17 cellular contexts compared by ENCODE assay signal in genomic region chr2:19176172-19176852, GRCh38.
DNase-seq lines count a peak whose midpoint lies in the region; ATAC-seq, FAIRE-seq and TF ChIP-seq lines count a peak whose summit lies in the region.
"Had no signal": no experiment of that assay in that cellular context is flagged by ENCODE, and none has a peak within 500 bp of the region (broad histone marks: within the 10 kb centered on the region; RNA-seq: fewer than 3 reads in every experiment).

No MANE protein-coding gene starts in this region.

- ATAC-seq in PC-3: no peak
- no peak for ATAC-seq in stimulated activated effector memory CD8-positive, alpha-beta T cell treated with anti-CD3 and anti-CD28 coated beads, Interleukin-12 subunit alpha, Interleukin-12 subunit beta, amount 100 ng/mL, for 72 hours
- ATAC-seq: GM23338 had no signal

- no peak overlapping the region for H3K27ac Mint-ChIP-seq in Caco-2 (ENCODE audit: unreplicated experiment)
- no peak overlapping the region for H3K27ac Mint-ChIP-seq in stimulated activated effector memory CD8-positive, alpha-beta T cell treated with anti-CD3 and anti-CD28 coated beads, Interleukin-12 subunit alpha, Interleukin-12 subunit beta, amount 100 ng/mL, for 72 hours
- H3K27ac Mint-ChIP-seq: CD14-positive monocyte, GM23338 had no signal

- POLR2A ChIA-PET in HEK293 (lab: Yijun Ruan, JAX): no interaction called here
- POLR2A ChIA-PET in PC-3 (lab: Charles Lee; ENCODE audit: unreplicated experiment): no interaction called here
- POLR2A ChIA-PET in Caco-2 (lab: Charles Lee): no interaction called here

- H3F3A ChIP-seq in PC-3 (ENCODE audit: low read length, unreplicated experiment): no peaks in the 10 kb centered on the region
- peaks cover 5% of the 10 kb centered on the region for H3F3A ChIP-seq in smooth muscle cell (ENCODE audit: low read depth)

- intact Hi-C loops in PC-3 (cut with micrococcal nuclease): no loop called here
- intact Hi-C loops in Caco-2 (cut with micrococcal nuclease; ENCODE audit: unreplicated experiment): no loop called here

- peaks cover 12% of the 10 kb centered on the region for H3K9me3 Mint-ChIP-seq in Caco-2 (ENCODE audit: unreplicated experiment)
- H3K9me3 Mint-ChIP-seq in stimulated activated effector memory CD8-positive, alpha-beta T cell treated with anti-CD3 and anti-CD28 coated beads, Interleukin-12 subunit alpha, Interleukin-12 subunit beta, amount 100 ng/mL, for 72 hours: no peaks in the 10 kb centered on the region

- H3K36me3 ChIP-seq in HEK293 (ENCODE audit: control insufficient read depth in 2 of 2, insufficient read depth in 1 of 2, low read length in 2 of 2): no peaks in the 10 kb centered on the region
- H3K36me3 ChIP-seq in PC-3 (ENCODE audit: low read depth, low read length): no peaks in the 10 kb centered on the region
- H3K36me3 ChIP-seq in smooth muscle cell (ENCODE audit: low read depth): no peaks in the 10 kb centered on the region
- H3K36me3 ChIP-seq in Caco-2 (ENCODE audit: control insufficient read depth, insufficient read depth, low read length): no peaks in the 10 kb centered on the region

- H3K4me3 ChIP-seq in HEK293 (ENCODE audit: low read depth, low read length) (no peak overlapping the region), PC-3 (ENCODE audit: low read length) (no peak overlapping the region), smooth muscle cell (no peak overlapping the region), Caco-2 (ENCODE audit: low read depth, low read length) (no peak overlapping the region)
- H3K4me3 ChIP-seq: GM23338 had no signal

- no peak overlapping the region for H3K4me3 Mint-ChIP-seq in Caco-2 (ENCODE audit: unreplicated experiment)
- H3K4me3 Mint-ChIP-seq in stimulated activated effector memory CD8-positive, alpha-beta T cell treated with anti-CD3 and anti-CD28 coated beads, Interleukin-12 subunit alpha, Interleukin-12 subunit beta, amount 100 ng/mL, for 72 hours: no peak overlapping the region
- H3K4me3 Mint-ChIP-seq: CD14-positive monocyte, GM23338 had no signal

- H3K27me3 ChIP-seq in PC-3 (ENCODE audit: low read length): no peaks in the 10 kb centered on the region
- no peaks in the 10 kb centered on the region for H3K27me3 ChIP-seq in smooth muscle cell (ENCODE audit: low read depth)
- H3K27me3 ChIP-seq in Caco-2 (replicated peaks; ENCODE audit: control insufficient read depth, insufficient read depth, low read length): no peaks in the 10 kb centered on the region

- TF ChIP-seq CTCF in HEK293 (tag by site-specific recombination; IDR thresholded peaks at IDR 0.05) (no peak), PC-3 (conservative IDR thresholded peaks at IDR 0.05; ENCODE audit: low read depth, low read length) (no peak), smooth muscle cell (IDR thresholded peaks at IDR 0.05; ENCODE audit: borderline replicate concordance, insufficient read depth, poor library complexity, severe bottlenecking) (no peak), Caco-2 (IDR thresholded peaks at IDR 0.05; ENCODE audit: insufficient read depth in 1 of 2, low read depth in 1 of 2, low read length in 1 of 2, severe bottlenecking in 1 of 2, unreplicated experiment in 1 of 2) (no peak)

- WGBS in smooth muscle cell (ENCODE audit: low lambda C conversion rate): 45% methylated on average over 3 of the region's 3 CpGs

- CTCF ChIA-PET in HEK293 (lab: Yijun Ruan, JAX) (interaction anchor here (0.5 kb wide), 1 partner anchor 275 kb away, joined by 4 read pairs; no protein-coding TSS in a partner anchor), PC-3 (lab: Charles Lee) (no interaction called here), Caco-2 (lab: Charles Lee) (no interaction called here)

- H3K4me2 ChIP-seq in PC-3 (ENCODE audit: low read length): peak overlapping the region; percentile 48
- peak overlapping the region; percentile 20 for H3K4me2 ChIP-seq in smooth muscle cell
- H3K4me2 ChIP-seq: GM23338 had no signal

- H3K9me2 ChIP-seq in PC-3 (replicated peaks; ENCODE audit: low read length): no peaks in the 10 kb centered on the region

- no peak overlapping the region for H3K27ac ChIP-seq in HEK293 (ENCODE audit: extremely low read depth, low read depth, low read length)
- peak overlapping the region; percentile 31 for H3K27ac ChIP-seq in PC-3 (ENCODE audit: low read length)
- peak overlapping the region; percentile 55 for H3K27ac ChIP-seq in smooth muscle cell (ENCODE audit: low read depth)

- no peak for FAIRE-seq in GM19239 (lab: Jason Lieb, UNC)
- FAIRE-seq: G401.6 had no signal

- DNase-seq in PC-3: no peak
- peak; percentile 77 for DNase-seq in myocyte (ENCODE audit: low read depth)
- DNase-seq in smooth muscle cell (lab: John Stamatoyannopoulos, UW; ENCODE audit: unreplicated experiment): no peak
- DNase-seq in Caco-2: no peak
- no peak for DNase-seq in stimulated activated effector memory CD8-positive, alpha-beta T cell treated with anti-CD3 and anti-CD28 coated beads, Interleukin-12 subunit alpha, Interleukin-12 subunit beta, amount 100 ng/mL, for 72 hours (ENCODE audit: low spot score in 2 of 2)
- no peak for DNase-seq in GM19239 (ENCODE audit: insufficient read length, low spot score)
- DNase-seq: ACHN, DND-41, NCI-H1105, NCI-H1694, NCI-H510A, NCI-H82, SIG-M5 had no signal

- H3K4me1 ChIP-seq in HEK293 (ENCODE audit: control insufficient read depth, insufficient read depth, low read length): 0 out of 2 replicates have a peak, but pooled peaks cover 2% of the 10 kb centered on the region
- H3K4me1 ChIP-seq in PC-3 (ENCODE audit: insufficient read depth, low read length): peaks cover 17% of the 10 kb centered on the region
- no peaks in the 10 kb centered on the region for H3K4me1 ChIP-seq in smooth muscle cell (ENCODE audit: low read depth)
- H3K4me1 ChIP-seq in Caco-2: no peaks in the 10 kb centered on the region

- H3K9me3 ChIP-seq in HEK293 (ENCODE audit: control insufficient read depth, insufficient read depth, low read depth, low read length) (no peaks in the 10 kb centered on the region), PC-3 (ENCODE audit: low read length) (no peaks in the 10 kb centered on the region), smooth muscle cell (replicated peaks; ENCODE audit: low read depth) (no peaks in the 10 kb centered on the region), Caco-2 (0 out of 2 replicates have a peak, but pooled peaks cover 3% of the 10 kb centered on the region)

- H2AFZ ChIP-seq in PC-3 (ENCODE audit: low read length) (no peak overlapping the region), smooth muscle cell (ENCODE audit: low read depth) (no peak overlapping the region)
- H2AFZ ChIP-seq: GM23338 had no signal

- no peaks in the 10 kb centered on the region for H3K4me1 Mint-ChIP-seq in Caco-2 (ENCODE audit: low read depth, unreplicated experiment)
- H3K4me1 Mint-ChIP-seq in stimulated activated effector memory CD8-positive, alpha-beta T cell treated with anti-CD3 and anti-CD28 coated beads, Interleukin-12 subunit alpha, Interleukin-12 subunit beta, amount 100 ng/mL, for 72 hours: no peaks in the 10 kb centered on the region
- H3K4me1 Mint-ChIP-seq: CD14-positive monocyte had no signal

- no peak overlapping the region for H3K9ac ChIP-seq in PC-3 (ENCODE audit: low read length)
- H3K9ac ChIP-seq in smooth muscle cell (ENCODE audit: low read depth): no peak overlapping the region

- H3K36me3 Mint-ChIP-seq in Caco-2 (ENCODE audit: insufficient read depth, unreplicated experiment): no peaks in the 10 kb centered on the region
- no peaks in the 10 kb centered on the region for H3K36me3 Mint-ChIP-seq in stimulated activated effector memory CD8-positive, alpha-beta T cell treated with anti-CD3 and anti-CD28 coated beads, Interleukin-12 subunit alpha, Interleukin-12 subunit beta, amount 100 ng/mL, for 72 hours
- H3K36me3 Mint-ChIP-seq: CD14-positive monocyte had no signal

- H4K20me1 ChIP-seq in PC-3 (ENCODE audit: low read length) (no peaks in the 10 kb centered on the region), smooth muscle cell (ENCODE audit: low read depth) (no peaks in the 10 kb centered on the region)

- H3K79me2 ChIP-seq in PC-3 (ENCODE audit: low read length) (no peaks in the 10 kb centered on the region), smooth muscle cell (ENCODE audit: low read depth) (no peaks in the 10 kb centered on the region)

- BruUV-seq in PC-3 (replicated peaks; lab: Mats Ljungman, UMichigan) (no TSS peak), Caco-2 (replicated peaks; lab: Mats Ljungman, UMichigan) (no TSS peak)

- no peaks in the 10 kb centered on the region for H3K27me3 Mint-ChIP-seq in Caco-2 (ENCODE audit: insufficient read depth, unreplicated experiment)

TF ChIP-seq in HEK293, 187 proteins besides CTCF, POLR2A, EP300 and RAD21 (continues in another document):
- TF ChIP-seq ZNF792 (tag by site-specific recombination; IDR thresholded peaks at IDR 0.05) (no peak), ZNF544 (tag by site-specific recombination; IDR thresholded peaks at IDR 0.05) (no peak), ZNF626 (tag by site-specific recombination; IDR thresholded peaks at IDR 0.05) (no peak), SCRT2 (tag by site-specific recombination; IDR thresholded peaks at IDR 0.05) (no peak), ZNF426 (tag by site-specific recombination; IDR thresholded peaks at IDR 0.05) (no peak), ZNF645 (tag by site-specific recombination; IDR thresholded peaks at IDR 0.05) (no peak), ZFHX2 (tag by site-specific recombination; conservative IDR thresholded peaks at IDR 0.05) (peak; percentile 45), EGR2 (tag by site-specific recombination; IDR thresholded peaks at IDR 0.05; ENCODE audit: low read depth) (peak; percentile 24; the same call in 1 of the 2 replicates)
- TF ChIP-seq, protein P1, sequence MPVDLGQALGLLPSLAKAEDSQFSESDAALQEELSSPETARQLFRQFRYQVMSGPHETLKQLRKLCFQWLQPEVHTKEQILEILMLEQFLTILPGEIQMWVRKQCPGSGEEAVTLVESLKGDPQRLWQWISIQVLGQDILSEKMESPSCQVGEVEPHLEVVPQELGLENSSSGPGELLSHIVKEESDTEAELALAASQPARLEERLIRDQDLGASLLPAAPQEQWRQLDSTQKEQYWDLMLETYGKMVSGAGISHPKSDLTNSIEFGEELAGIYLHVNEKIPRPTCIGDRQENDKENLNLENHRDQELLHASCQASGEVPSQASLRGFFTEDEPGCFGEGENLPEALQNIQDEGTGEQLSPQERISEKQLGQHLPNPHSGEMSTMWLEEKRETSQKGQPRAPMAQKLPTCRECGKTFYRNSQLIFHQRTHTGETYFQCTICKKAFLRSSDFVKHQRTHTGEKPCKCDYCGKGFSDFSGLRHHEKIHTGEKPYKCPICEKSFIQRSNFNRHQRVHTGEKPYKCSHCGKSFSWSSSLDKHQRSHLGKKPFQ (tag by site-specific recombination; IDR thresholded peaks at IDR 0.05): no peak
